Comparison of ENCODE assay signal across 1 cellular context in the genomic region with DNA sequence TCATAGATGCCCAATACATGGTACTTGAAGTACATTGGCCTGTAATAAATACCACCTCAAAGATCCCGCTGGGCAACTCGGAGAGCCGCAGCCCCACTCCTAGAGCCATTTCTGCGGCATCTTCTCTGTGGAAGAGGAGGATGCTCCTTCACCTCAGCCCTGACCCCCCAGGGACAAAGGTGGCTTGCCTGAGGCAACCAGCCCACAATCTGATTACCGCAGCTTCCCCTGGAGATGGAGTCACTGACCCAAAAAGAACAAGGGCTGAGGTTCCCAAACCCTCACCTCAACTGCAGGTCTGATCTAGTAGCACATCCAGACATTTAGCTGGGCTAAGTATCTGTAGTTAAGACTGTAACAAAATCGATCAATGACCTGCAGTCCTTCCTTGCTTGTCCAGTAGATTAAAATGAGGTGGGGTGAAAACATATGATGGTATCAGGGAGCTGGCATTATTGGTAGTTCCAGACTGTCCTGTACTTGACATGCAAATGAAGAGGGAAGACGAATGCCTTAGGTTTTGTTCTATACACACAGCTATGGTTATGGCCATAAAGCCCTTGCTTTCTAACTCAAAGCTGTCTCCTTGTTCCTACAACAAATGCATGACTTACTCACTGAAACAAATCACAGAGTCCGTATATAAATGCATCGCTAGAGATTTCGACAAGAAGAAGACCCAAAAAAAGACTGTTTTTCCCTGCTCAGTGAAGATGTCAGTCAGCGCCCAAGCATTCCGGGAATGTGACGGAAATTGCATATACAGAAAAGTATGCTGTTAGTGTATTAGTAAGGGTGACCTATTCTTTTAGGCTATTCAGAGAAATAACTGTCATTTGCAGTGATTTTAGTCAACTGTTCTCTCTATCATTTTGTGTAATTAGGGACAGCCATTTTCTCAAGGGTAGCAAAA.
TF ChIP-seq lines count a peak whose summit lies in the region.

No MANE protein-coding gene starts in this region.

TF ChIP-seq in HEK293T, 16 proteins besides CTCF, POLR2A, EP300 and RAD21:
- TF ChIP-seq ELF4 (IDR thresholded peaks at IDR 0.05), result no peak
- no peak for TF ChIP-seq FOXA1 (IDR thresholded peaks at IDR 0.05)
- TF ChIP-seq SP1 (IDR thresholded peaks at IDR 0.05), result no peak
- no peak for TF ChIP-seq SUZ12 (IDR thresholded peaks at IDR 0.05)
- TF ChIP-seq HDGF (IDR thresholded peaks at IDR 0.05; ENCODE audit: borderline replicate concordance), result no peak
- TF ChIP-seq CTBP1 (IDR thresholded peaks at IDR 0.05; ENCODE audit: borderline replicate concordance), result no peak
- TF ChIP-seq, protein P1, sequence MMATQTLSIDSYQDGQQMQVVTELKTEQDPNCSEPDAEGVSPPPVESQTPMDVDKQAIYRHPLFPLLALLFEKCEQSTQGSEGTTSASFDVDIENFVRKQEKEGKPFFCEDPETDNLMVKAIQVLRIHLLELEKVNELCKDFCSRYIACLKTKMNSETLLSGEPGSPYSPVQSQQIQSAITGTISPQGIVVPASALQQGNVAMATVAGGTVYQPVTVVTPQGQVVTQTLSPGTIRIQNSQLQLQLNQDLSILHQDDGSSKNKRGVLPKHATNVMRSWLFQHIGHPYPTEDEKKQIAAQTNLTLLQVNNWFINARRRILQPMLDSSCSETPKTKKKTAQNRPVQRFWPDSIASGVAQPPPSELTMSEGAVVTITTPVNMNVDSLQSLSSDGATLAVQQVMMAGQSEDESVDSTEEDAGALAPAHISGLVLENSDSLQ (IDR thresholded peaks at IDR 0.05), result no peak
- no peak for TF ChIP-seq FOXM1 (IDR thresholded peaks at IDR 0.05; ENCODE audit: borderline replicate concordance)
- TF ChIP-seq BHLHE40 (IDR thresholded peaks at IDR 0.05; ENCODE audit: borderline replicate concordance), result no peak
- no peak for TF ChIP-seq ARNT (IDR thresholded peaks at IDR 0.05)
- no peak for TF ChIP-seq FOXK2 (IDR thresholded peaks at IDR 0.05)
- TF ChIP-seq LEF1 (IDR thresholded peaks at IDR 0.05; ENCODE audit: borderline replicate concordance), result no peak
- TF ChIP-seq TARDBP (IDR thresholded peaks at IDR 0.05), result no peak
- no peak for TF ChIP-seq L3MBTL2 (conservative IDR thresholded peaks at IDR 0.05)
- TF ChIP-seq NFRKB (IDR thresholded peaks at IDR 0.05), result no peak
- no peak for TF ChIP-seq ZNF384 (IDR thresholded peaks at IDR 0.05)
